ENCODE assay signal across 10 cellular contexts in the genomic region with DNA sequence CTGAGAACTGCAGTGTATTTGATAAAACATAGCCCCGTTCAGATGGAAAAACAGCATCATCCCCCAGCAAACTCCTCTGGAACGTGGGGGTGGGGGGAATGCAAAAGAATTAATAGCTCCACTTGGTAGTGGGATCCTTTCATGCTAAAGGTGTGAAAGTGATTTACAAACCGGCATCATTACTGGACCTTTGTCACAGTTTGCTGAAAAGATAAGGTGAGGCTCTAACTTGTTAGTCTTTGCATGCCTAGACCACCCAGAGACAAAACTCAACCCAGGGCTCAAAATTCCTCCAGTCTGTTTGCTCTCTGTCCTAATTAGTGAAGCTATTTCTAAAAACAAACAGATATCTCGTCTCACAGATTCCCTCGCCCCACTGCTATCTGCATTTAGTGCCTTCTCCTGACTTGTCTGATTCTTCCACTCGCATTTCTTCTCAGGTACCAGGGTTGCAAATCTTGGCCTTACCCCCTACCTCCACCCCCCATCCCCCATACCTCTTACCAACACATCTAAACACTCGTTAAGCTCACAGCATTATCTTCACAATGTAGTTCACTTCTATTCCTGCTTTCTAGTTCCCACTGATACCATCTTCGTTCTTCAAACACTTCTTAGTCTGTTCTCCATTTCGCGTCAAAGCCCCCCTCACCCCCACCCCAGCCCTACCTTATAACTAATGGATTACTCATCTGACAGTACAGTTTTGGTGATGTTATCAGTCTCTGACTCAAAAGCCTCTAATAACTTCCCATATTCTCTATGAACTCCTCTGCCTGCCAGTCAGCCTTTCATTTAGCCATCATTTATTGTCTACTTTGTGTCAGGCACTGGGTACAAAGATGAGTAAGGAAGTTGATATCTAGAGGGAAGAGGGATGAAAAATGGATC. TPM values are rescaled to one million over a fixed set of nuclear protein-coding genes. Genes with fewer than 3 reads are reported as not detected.
DNase-seq lines count a peak whose midpoint lies in the region; ATAC-seq and TF ChIP-seq lines count a peak whose summit lies in the region.
"Had no signal": no experiment of that assay in that cellular context is flagged by ENCODE, and none has a peak within 500 bp of the region (broad histone marks: within the 10 kb centered on the region; RNA-seq: fewer than 3 reads in every experiment).

No MANE protein-coding gene starts in this region.

- H3K4me3 ChIP-seq in GM12865 (ENCODE audit: low read depth, low read length) = peak overlapping the region; percentile 38
- H3K4me3 ChIP-seq in NB4 (ENCODE audit: low read depth, low read length) = no peak overlapping the region
- peak overlapping the region; percentile 37 for H3K4me3 ChIP-seq in adipocyte (ENCODE audit: low read length)
- H3K4me3 ChIP-seq: esophagus squamous epithelium had no signal

- H3K4me1 ChIP-seq in adipocyte (ENCODE audit: control insufficient read depth, insufficient read depth, low read length) = peaks cover 61% of the 10 kb centered on the region

- no peaks in the 10 kb centered on the region for H3K27me3 ChIP-seq in adipocyte (replicated peaks; ENCODE audit: control insufficient read depth, insufficient read depth, low read length)
- H3K27me3 ChIP-seq: esophagus squamous epithelium had no signal

- H3K27ac Mint-ChIP-seq in osteocyte (ENCODE audit: unreplicated experiment) = peak overlapping the region; percentile 73

- no peak overlapping the region for H3K4me3 Mint-ChIP-seq in osteocyte (ENCODE audit: unreplicated experiment)

- no peaks in the 10 kb centered on the region for H3K9me3 Mint-ChIP-seq in osteocyte (ENCODE audit: unreplicated experiment)

- peaks cover 92% of the 10 kb centered on the region for H3K4me1 Mint-ChIP-seq in osteocyte (ENCODE audit: unreplicated experiment)

- ATAC-seq in HG03097 (IDR thresholded peaks at IDR 0.05; ENCODE audit: low FRiP score, unreplicated experiment) (no peak), GM18502 (IDR thresholded peaks at IDR 0.05; ENCODE audit: poor library complexity, unreplicated experiment) (no peak), GM19023 (IDR thresholded peaks at IDR 0.05; ENCODE audit: unreplicated experiment) (no peak), GM18505 (IDR thresholded peaks at IDR 0.05; ENCODE audit: unreplicated experiment) (no peak)

- no peaks in the 10 kb centered on the region for H3K27me3 Mint-ChIP-seq in osteocyte (ENCODE audit: unreplicated experiment)

- no peaks in the 10 kb centered on the region for H3K9me3 ChIP-seq in adipocyte (ENCODE audit: control insufficient read depth, low read length)
- H3K9me3 ChIP-seq: esophagus squamous epithelium had no signal

- DNase-seq in GM12865 (ENCODE audit: low read depth) (no peak), NB4 (ENCODE audit: low read depth) (peak; percentile 56), adipocyte (ENCODE audit: low read depth) (no peak), osteocyte (ENCODE audit: extremely low spot score, unreplicated experiment) (no peak)
- DNase-seq: esophagus squamous epithelium, T-helper 9 cell had no signal

- TF ChIP-seq CTCF in GM12865 (IDR thresholded peaks at IDR 0.05; ENCODE audit: insufficient read depth, low read depth, low read length, missing control alignments) (no peak), NB4 (IDR thresholded peaks at IDR 0.05; ENCODE audit: low read depth, low read length) (no peak), osteocyte (IDR thresholded peaks at IDR 0.05) (no peak)

- H3K36me3 ChIP-seq in adipocyte (ENCODE audit: control insufficient read depth, insufficient read depth, low read length, severe bottlenecking) = no peaks in the 10 kb centered on the region
- H3K36me3 ChIP-seq: esophagus squamous epithelium had no signal

- no peaks in the 10 kb centered on the region for H3K36me3 Mint-ChIP-seq in osteocyte (ENCODE audit: unreplicated experiment)

- no peak for TF ChIP-seq POLR2A in NB4 (IDR thresholded peaks at IDR 0.05; ENCODE audit: extremely low read depth, insufficient read length)
- TF ChIP-seq POLR2A in GM18505 (IDR thresholded peaks at IDR 0.05; ENCODE audit: borderline replicate concordance, extremely low read depth, insufficient read depth, insufficient read length) = no peak

- H3K9ac ChIP-seq in adipocyte (ENCODE audit: low read length) = no peak overlapping the region

RNA-seq across cellular contexts. Expression of a gene that starts 11.8 kb away (rescaled TPM):
- 29.8 and 32.2 TPM in 2 replicates for total RNA-seq in osteocyte
